ENCODE assay signal across 14 cellular contexts in the genomic region with DNA sequence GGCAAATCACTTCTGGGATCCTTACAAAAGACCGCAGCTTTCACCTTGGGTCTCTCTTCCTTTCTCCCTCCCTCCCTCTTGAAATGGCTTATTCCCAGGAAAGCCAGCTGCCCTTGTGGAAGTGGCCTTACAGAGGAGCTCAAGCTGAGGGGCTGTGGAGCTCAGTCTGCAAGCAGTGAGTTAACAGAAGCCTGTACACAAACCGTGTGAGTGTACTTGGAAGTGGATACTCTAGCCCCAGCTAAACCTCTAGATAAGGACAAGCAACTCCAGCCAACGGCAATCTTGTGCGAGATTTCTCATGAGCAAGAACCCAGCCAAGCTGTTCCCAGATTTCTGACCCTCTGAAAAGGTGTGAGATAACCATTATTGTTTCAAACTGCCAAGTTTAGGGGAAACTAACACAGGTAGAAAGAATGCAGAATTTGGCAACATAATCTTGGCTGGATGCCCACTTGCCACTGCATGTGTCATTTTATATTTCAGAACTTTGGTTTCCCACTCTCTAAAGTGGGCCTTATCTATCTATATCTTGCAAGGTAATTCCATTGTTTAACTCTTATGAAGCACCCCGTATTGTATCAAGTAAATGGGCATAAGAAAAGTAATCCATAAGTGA.
DNase-seq lines count a peak whose midpoint lies in the region; ATAC-seq and TF ChIP-seq lines count a peak whose summit lies in the region.
"Had no signal": no experiment of that assay in that cellular context is flagged by ENCODE, and none has a peak within 500 bp of the region (broad histone marks: within the 10 kb centered on the region; RNA-seq: fewer than 3 reads in every experiment).

No MANE protein-coding gene starts in this region.

- TF ChIP-seq CTCF in RWPE2 (IDR thresholded peaks at IDR 0.05; ENCODE audit: poor library complexity, severe bottlenecking) (no peak), hepatocyte (IDR thresholded peaks at IDR 0.05; ENCODE audit: poor library complexity) (no peak)

- H3K9me3 ChIP-seq in RWPE2 (ENCODE audit: severe bottlenecking) (no peaks in the 10 kb centered on the region), hepatocyte (ENCODE audit: low read depth) (no peaks in the 10 kb centered on the region)
- H3K9me3 ChIP-seq: BE2C had no signal

- WGBS in hepatocyte (ENCODE audit: low lambda C conversion rate, missing lambda C conversion rate) = 53% methylated on average over 5 of the region's 5 CpGs

- H3K79me2 ChIP-seq in hepatocyte = no peaks in the 10 kb centered on the region

- no peaks in the 10 kb centered on the region for H3K36me3 ChIP-seq in RWPE2 (ENCODE audit: low read depth)
- no peaks in the 10 kb centered on the region for H3K36me3 ChIP-seq in hepatocyte (replicated peaks; ENCODE audit: insufficient read depth, low read depth)
- H3K36me3 ChIP-seq: BE2C had no signal

- peaks cover 7% of the 10 kb centered on the region for H3K4me1 ChIP-seq in RWPE2 (ENCODE audit: insufficient read depth, poor library complexity, severe bottlenecking)
- no peaks in the 10 kb centered on the region for H3K4me1 ChIP-seq in hepatocyte (ENCODE audit: insufficient read depth)

- peak; percentile 69 for ATAC-seq in RWPE2 (ENCODE audit: low read depth)
- ATAC-seq in HG03460 (IDR thresholded peaks at IDR 0.05; ENCODE audit: unreplicated experiment) = no peak
- ATAC-seq in GM21786 (IDR thresholded peaks at IDR 0.05; ENCODE audit: unreplicated experiment) = no peak
- ATAC-seq: natural killer cell treated with Interleukin-12 subunit alpha and Interleukin-12 subunit beta and Interleukin-15 and Interleukin-18, amount 100 ng/mL, for 72 hours had no signal

- H3K27me3 ChIP-seq in RWPE2 (ENCODE audit: insufficient read depth, poor library complexity, severe bottlenecking) (no peaks in the 10 kb centered on the region), hepatocyte (no peaks in the 10 kb centered on the region)
- H3K27me3 ChIP-seq: BE2C had no signal

- H3K9me2 ChIP-seq in hepatocyte (replicated peaks; ENCODE audit: insufficient read depth) = no peaks in the 10 kb centered on the region

- H3K4me2 ChIP-seq in hepatocyte = no peak overlapping the region

- H3K27ac ChIP-seq in RWPE2 (ENCODE audit: poor library complexity, severe bottlenecking) = no peak overlapping the region
- no peak overlapping the region for H3K27ac ChIP-seq in hepatocyte

- DNase-seq in AG20443 (ENCODE audit: low spot score) (peak; percentile 4), H4 (ENCODE audit: low spot score) (peak; percentile 21), RWPE2 (ENCODE audit: low spot score) (no peak), hepatocyte (ENCODE audit: low spot score) (peak; percentile 10)
- no peak for DNase-seq in activated CD8-positive, alpha-beta memory T cell treated with anti-CD3 and anti-CD28 coated beads, Interleukin-2, amount 50 U/mL, for 4 hours
- DNase-seq: activated CD4-positive, alpha-beta T cell treated with anti-CD3 and anti-CD28 coated beads, Interleukin-2, amount 10 ng/mL, durations not matched to agents 24 days and 14 days; activated naive CD4-positive, alpha-beta T cell treated with anti-CD3 and anti-CD28 coated beads, Interleukin-2, amount 50 U/mL, for 16 hours; BE2C; effector CD4-positive, alpha-beta T cell; KBM-7; NCI-H510A had no signal

- no peak overlapping the region for H2AFZ ChIP-seq in hepatocyte

- no peaks in the 10 kb centered on the region for H4K20me1 ChIP-seq in hepatocyte (ENCODE audit: insufficient read depth, poor library complexity, severe bottlenecking)

- H3K4me3 ChIP-seq in RWPE2 (ENCODE audit: severe bottlenecking) (no peak overlapping the region), hepatocyte (no peak overlapping the region)

Comparison
In these comparisons a context has a peak if more than half of its experiments do, and no peak if none do; other contexts are left out.
1. DNase-seq: peak in AG20443 (single experiment), H4 (single experiment) and hepatocyte (single experiment); none in RWPE2 (single experiment) and activated CD8-positive, alpha-beta memory T cell treated with anti-CD3 and anti-CD28 coated beads, Interleukin-2, amount 50 U/mL, for 4 hours (single experiment).